In the genomic region with DNA sequence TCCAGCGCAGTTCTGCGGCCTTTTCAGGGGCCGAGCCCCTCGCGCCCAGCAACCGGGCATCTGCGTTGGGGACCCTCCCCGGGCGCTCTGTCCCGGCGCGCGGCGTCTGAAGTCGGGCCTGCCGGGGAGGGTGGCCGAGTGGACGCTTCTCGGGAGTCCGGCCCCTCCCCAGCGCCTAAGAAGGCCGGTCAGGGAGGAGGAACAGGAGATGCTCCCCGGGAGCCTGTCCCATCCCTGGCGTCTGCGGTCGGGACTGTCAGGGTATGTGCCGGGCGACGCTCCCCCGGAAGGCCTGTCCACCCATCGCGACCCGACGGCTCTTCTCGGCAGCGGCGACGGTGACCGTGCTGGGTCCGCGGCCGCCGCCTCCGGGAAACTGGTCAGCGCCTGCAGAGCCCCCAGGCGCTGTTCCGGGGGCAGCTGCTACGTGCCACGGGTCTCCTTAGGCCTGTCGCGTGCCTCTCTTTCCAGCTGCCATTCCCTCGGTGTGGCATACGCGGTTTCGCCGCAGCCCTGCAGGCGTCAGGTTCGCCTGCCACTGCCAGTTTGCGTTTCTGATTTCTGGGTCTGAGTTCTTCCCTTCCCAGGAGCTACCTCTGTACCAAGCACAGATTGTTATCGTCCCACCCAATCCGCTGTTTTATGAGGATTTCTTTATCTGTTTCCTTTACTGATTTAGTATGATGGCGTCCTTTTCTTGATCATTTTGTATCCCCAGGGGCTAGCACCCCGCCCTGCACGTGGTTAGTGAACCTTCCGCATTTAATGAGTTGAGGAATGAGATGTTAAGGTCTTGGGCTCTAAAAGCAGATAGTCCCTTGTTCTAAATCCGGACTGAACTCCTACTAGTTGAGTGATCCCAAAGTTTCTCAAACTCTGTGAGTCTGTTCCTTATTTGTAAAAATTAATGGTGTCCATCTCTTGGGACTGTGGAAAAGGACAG, we compare ENCODE assay signal across 1 cellular context.
TF ChIP-seq lines count a peak whose summit lies in the region.

No MANE protein-coding gene starts in this region.

TF ChIP-seq in HepG2, 621 proteins besides CTCF, POLR2A, EP300 and RAD21 (continued from another document and continues in another):
- TF ChIP-seq, protein P1, sequence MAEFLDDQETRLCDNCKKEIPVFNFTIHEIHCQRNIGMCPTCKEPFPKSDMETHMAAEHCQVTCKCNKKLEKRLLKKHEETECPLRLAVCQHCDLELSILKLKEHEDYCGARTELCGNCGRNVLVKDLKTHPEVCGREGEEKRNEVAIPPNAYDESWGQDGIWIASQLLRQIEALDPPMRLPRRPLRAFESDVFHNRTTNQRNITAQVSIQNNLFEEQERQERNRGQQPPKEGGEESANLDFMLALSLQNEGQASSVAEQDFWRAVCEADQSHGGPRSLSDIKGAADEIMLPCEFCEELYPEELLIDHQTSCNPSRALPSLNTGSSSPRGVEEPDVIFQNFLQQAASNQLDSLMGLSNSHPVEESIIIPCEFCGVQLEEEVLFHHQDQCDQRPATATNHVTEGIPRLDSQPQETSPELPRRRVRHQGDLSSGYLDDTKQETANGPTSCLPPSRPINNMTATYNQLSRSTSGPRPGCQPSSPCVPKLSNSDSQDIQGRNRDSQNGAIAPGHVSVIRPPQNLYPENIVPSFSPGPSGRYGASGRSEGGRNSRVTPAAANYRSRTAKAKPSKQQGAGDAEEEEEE (CRISPR knock-in tag; IDR thresholded peaks at IDR 0.05; ENCODE audit: borderline replicate concordance) = no peak
- TF ChIP-seq ZNF260 (CRISPR knock-in tag; IDR thresholded peaks at IDR 0.05; ENCODE audit: borderline replicate concordance, low read depth) (no peak), TCF7 (IDR thresholded peaks at IDR 0.05; ENCODE audit: low read depth) (no peak), FOXK1 (CRISPR knock-in tag; IDR thresholded peaks at IDR 0.05; ENCODE audit: borderline replicate concordance, low read depth) (no peak), ZNF781 (CRISPR knock-in tag; IDR thresholded peaks at IDR 0.05; ENCODE audit: borderline replicate concordance, not compliant biosample characterization) (peak; percentile 52), EEA1 (CRISPR knock-in tag; IDR thresholded peaks at IDR 0.05; ENCODE audit: borderline replicate concordance) (0 out of 2 replicates have a peak, but pooled peaks have one; percentile 72), HNRNPL (IDR thresholded peaks at IDR 0.05; ENCODE audit: low read depth, low read length) (no peak), ZNF44 (CRISPR knock-in tag; IDR thresholded peaks at IDR 0.05) (no peak), SP2 (CRISPR knock-in tag; IDR thresholded peaks at IDR 0.05) (no peak), ZNF549 (CRISPR knock-in tag; IDR thresholded peaks at IDR 0.05) (no peak), ZNF768 (CRISPR knock-in tag; IDR thresholded peaks at IDR 0.05) (peak; percentile 37; the same call in 1 of the 2 replicates), ZNF709 (CRISPR knock-in tag; IDR thresholded peaks at IDR 0.05) (no peak; the same call in 1 of the 2 replicates), ZNF263 (CRISPR knock-in tag; IDR thresholded peaks at IDR 0.05) (no peak), ZNF432 (CRISPR knock-in tag; IDR thresholded peaks at IDR 0.05; ENCODE audit: borderline replicate concordance) (no peak), MEIS2 (CRISPR knock-in tag; IDR thresholded peaks at IDR 0.05) (peak; percentile 57; the same call in 1 of the 2 replicates), NCOA2 (CRISPR knock-in tag; IDR thresholded peaks at IDR 0.05) (no peak; the same call in 1 of the 2 replicates), SRSF1 (optimal IDR thresholded peaks at IDR 0.05; ENCODE audit: low read depth, low read length) (no peak), ZNF124 (CRISPR knock-in tag; IDR thresholded peaks at IDR 0.05) (no peak), ZKSCAN5 (CRISPR knock-in tag; IDR thresholded peaks at IDR 0.05) (no peak), KDM5A (IDR thresholded peaks at IDR 0.05; ENCODE audit: borderline replicate concordance, low read length) (no peak), SMAD1 (CRISPR knock-in tag; IDR thresholded peaks at IDR 0.05; ENCODE audit: borderline replicate concordance, low read depth) (no peak), NRL (CRISPR knock-in tag; IDR thresholded peaks at IDR 0.05; ENCODE audit: borderline replicate concordance) (0 out of 2 replicates have a peak, but pooled peaks have one; percentile 51), BRCA1 (CRISPR knock-in tag; IDR thresholded peaks at IDR 0.05) (no peak), MTA1 (CRISPR knock-in tag; IDR thresholded peaks at IDR 0.05; ENCODE audit: borderline replicate concordance) (0 out of 2 replicates have a peak, but pooled peaks have one; percentile 38), NR2C2 (CRISPR knock-in tag; IDR thresholded peaks at IDR 0.05; ENCODE audit: borderline replicate concordance) (no peak), ZFP41 (CRISPR knock-in tag; IDR thresholded peaks at IDR 0.05; ENCODE audit: borderline replicate concordance) (no peak), NFYB (CRISPR knock-in tag; IDR thresholded peaks at IDR 0.05) (no peak), ZNF670 (CRISPR knock-in tag; IDR thresholded peaks at IDR 0.05; ENCODE audit: borderline replicate concordance) (no peak)
- TF ChIP-seq, protein P2, sequence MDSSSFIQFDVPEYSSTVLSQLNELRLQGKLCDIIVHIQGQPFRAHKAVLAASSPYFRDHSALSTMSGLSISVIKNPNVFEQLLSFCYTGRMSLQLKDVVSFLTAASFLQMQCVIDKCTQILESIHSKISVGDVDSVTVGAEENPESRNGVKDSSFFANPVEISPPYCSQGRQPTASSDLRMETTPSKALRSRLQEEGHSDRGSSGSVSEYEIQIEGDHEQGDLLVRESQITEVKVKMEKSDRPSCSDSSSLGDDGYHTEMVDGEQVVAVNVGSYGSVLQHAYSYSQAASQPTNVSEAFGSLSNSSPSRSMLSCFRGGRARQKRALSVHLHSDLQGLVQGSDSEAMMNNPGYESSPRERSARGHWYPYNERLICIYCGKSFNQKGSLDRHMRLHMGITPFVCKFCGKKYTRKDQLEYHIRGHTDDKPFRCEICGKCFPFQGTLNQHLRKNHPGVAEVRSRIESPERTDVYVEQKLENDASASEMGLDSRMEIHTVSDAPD (CRISPR knock-in tag; IDR thresholded peaks at IDR 0.05) = no peak
- TF ChIP-seq, protein P3, sequence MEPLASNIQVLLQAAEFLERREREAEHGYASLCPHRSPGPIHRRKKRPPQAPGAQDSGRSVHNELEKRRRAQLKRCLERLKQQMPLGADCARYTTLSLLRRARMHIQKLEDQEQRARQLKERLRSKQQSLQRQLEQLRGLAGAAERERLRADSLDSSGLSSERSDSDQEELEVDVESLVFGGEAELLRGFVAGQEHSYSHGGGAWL (CRISPR knock-in tag; IDR thresholded peaks at IDR 0.05) = peak; percentile 60; the same call in 1 of the 2 replicates
- TF ChIP-seq, protein P4, sequence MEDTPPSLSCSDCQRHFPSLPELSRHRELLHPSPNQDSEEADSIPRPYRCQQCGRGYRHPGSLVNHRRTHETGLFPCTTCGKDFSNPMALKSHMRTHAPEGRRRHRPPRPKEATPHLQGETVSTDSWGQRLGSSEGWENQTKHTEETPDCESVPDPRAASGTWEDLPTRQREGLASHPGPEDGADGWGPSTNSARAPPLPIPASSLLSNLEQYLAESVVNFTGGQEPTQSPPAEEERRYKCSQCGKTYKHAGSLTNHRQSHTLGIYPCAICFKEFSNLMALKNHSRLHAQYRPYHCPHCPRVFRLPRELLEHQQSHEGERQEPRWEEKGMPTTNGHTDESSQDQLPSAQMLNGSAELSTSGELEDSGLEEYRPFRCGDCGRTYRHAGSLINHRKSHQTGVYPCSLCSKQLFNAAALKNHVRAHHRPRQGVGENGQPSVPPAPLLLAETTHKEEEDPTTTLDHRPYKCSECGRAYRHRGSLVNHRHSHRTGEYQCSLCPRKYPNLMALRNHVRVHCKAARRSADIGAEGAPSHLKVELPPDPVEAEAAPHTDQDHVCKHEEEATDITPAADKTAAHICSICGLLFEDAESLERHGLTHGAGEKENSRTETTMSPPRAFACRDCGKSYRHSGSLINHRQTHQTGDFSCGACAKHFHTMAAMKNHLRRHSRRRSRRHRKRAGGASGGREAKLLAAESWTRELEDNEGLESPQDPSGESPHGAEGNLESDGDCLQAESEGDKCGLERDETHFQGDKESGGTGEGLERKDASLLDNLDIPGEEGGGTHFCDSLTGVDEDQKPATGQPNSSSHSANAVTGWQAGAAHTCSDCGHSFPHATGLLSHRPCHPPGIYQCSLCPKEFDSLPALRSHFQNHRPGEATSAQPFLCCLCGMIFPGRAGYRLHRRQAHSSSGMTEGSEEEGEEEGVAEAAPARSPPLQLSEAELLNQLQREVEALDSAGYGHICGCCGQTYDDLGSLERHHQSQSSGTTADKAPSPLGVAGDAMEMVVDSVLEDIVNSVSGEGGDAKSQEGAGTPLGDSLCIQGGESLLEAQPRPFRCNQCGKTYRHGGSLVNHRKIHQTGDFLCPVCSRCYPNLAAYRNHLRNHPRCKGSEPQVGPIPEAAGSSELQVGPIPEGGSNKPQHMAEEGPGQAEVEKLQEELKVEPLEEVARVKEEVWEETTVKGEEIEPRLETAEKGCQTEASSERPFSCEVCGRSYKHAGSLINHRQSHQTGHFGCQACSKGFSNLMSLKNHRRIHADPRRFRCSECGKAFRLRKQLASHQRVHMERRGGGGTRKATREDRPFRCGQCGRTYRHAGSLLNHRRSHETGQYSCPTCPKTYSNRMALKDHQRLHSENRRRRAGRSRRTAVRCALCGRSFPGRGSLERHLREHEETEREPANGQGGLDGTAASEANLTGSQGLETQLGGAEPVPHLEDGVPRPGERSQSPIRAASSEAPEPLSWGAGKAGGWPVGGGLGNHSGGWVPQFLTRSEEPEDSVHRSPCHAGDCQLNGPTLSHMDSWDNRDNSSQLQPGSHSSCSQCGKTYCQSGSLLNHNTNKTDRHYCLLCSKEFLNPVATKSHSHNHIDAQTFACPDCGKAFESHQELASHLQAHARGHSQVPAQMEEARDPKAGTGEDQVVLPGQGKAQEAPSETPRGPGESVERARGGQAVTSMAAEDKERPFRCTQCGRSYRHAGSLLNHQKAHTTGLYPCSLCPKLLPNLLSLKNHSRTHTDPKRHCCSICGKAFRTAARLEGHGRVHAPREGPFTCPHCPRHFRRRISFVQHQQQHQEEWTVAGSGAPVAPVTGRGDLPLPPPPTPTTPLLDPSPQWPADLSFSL (CRISPR knock-in tag; IDR thresholded peaks at IDR 0.05) = no peak
- TF ChIP-seq, protein P5, sequence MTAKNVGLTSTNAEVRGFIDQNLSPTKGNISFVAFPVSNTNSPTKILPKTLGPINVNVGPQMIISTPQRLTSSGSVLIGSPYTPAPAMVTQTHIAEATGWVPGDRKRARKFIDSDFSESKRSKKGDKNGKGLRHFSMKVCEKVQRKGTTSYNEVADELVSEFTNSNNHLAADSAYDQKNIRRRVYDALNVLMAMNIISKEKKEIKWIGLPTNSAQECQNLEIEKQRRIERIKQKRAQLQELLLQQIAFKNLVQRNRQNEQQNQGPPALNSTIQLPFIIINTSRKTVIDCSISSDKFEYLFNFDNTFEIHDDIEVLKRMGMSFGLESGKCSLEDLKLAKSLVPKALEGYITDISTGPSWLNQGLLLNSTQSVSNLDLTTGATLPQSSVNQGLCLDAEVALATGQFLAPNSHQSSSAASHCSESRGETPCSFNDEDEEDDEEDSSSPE (CRISPR knock-in tag; IDR thresholded peaks at IDR 0.05) = no peak
- TF ChIP-seq, protein P6, sequence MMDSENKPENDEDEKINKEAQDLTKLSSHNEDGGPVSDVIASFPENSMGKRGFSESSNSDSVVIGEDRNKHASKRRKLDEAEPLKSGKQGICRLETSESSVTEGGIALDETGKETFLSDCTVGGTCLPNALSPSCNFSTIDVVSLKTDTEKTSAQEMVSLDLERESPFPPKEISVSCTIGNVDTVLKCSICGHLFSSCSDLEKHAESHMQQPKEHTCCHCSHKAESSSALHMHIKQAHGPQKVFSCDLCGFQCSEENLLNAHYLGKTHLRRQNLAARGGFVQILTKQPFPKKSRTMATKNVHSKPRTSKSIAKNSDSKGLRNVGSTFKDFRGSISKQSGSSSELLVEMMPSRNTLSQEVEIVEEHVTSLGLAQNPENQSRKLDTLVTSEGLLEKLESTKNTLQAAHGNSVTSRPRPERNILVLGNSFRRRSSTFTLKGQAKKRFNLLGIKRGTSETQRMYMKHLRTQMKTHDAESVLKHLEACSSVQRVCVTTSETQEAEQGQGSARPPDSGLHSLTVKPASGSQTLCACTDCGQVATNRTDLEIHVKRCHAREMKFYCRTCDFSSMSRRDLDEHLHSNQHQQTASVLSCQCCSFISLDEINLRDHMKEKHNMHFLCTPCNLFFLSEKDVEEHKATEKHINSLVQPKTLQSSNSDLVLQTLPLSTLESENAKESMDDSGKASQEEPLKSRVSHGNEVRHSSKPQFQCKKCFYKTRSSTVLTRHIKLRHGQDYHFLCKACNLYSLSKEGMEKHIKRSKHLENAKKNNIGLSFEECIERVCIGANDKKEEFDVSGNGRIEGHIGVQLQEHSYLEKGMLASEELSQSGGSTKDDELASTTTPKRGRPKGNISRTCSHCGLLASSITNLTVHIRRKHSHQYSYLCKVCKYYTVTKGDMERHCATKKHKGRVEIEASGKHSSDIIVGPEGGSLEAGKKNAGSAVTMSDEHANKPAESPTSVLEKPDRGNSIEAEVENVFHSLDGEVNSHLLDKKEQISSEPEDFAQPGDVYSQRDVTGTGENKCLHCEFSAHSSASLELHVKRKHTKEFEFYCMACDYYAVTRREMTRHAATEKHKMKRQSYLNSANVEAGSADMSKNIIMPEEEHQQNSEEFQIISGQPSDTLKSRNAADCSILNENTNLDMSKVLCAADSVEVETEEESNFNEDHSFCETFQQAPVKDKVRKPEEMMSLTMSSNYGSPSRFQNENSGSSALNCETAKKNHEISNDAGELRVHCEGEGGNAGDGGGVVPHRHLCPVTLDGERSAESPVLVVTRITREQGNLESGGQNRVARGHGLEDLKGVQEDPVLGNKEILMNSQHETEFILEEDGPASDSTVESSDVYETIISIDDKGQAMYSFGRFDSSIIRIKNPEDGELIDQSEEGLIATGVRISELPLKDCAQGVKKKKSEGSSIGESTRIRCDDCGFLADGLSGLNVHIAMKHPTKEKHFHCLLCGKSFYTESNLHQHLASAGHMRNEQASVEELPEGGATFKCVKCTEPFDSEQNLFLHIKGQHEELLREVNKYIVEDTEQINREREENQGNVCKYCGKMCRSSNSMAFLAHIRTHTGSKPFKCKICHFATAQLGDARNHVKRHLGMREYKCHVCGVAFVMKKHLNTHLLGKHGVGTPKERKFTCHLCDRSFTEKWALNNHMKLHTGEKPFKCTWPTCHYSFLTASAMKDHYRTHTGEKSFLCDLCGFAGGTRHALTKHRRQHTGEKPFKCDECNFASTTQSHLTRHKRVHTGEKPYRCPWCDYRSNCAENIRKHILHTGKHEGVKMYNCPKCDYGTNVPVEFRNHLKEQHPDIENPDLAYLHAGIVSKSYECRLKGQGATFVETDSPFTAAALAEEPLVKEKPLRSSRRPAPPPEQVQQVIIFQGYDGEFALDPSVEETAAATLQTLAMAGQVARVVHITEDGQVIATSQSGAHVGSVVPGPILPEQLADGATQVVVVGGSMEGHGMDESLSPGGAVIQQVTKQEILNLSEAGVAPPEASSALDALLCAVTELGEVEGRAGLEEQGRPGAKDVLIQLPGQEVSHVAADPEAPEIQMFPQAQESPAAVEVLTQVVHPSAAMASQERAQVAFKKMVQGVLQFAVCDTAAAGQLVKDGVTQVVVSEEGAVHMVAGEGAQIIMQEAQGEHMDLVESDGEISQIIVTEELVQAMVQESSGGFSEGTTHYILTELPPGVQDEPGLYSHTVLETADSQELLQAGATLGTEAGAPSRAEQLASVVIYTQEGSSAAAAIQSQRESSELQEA (CRISPR knock-in tag; IDR thresholded peaks at IDR 0.05; ENCODE audit: not compliant biosample characterization) = peak; percentile 43
- TF ChIP-seq, protein P7, sequence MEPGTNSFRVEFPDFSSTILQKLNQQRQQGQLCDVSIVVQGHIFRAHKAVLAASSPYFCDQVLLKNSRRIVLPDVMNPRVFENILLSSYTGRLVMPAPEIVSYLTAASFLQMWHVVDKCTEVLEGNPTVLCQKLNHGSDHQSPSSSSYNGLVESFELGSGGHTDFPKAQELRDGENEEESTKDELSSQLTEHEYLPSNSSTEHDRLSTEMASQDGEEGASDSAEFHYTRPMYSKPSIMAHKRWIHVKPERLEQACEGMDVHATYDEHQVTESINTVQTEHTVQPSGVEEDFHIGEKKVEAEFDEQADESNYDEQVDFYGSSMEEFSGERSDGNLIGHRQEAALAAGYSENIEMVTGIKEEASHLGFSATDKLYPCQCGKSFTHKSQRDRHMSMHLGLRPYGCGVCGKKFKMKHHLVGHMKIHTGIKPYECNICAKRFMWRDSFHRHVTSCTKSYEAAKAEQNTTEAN (CRISPR knock-in tag; conservative IDR thresholded peaks at IDR 0.05) = no peak
